In genomic region chr14:63867926-63868921, GRCh38 we compare ENCODE assay signal across 10 cellular contexts. TPM values are rescaled to one million over a fixed set of nuclear protein-coding genes. Genes with fewer than 3 reads are reported as not detected.
A peak's percentile ranks its signal among the peaks of the same experiment; 100 is the strongest.
DNase-seq lines count a peak whose midpoint lies in the region; ATAC-seq lines count a peak whose summit lies in the region.
"Had no signal": no experiment of that assay in that cellular context is flagged by ENCODE, and none has a peak within 500 bp of the region (broad histone marks: within the 10 kb centered on the region; RNA-seq: fewer than 3 reads in every experiment).

No MANE protein-coding gene starts in this region.

- peak overlapping the region; percentile 77 to 81 (median 79) for H3K27ac Mint-ChIP-seq in IgD-negative memory B cell
- peak overlapping the region; percentile 91 for H3K27ac Mint-ChIP-seq in activated naive CD8-positive, alpha-beta T cell treated with anti-CD3 and anti-CD28 coated beads, Interleukin-2, amount 10 ng/mL, durations not matched to agents 7 days and 5 days
- H3K27ac Mint-ChIP-seq in natural killer cell treated with Interleukin-12 subunit alpha and Interleukin-12 subunit beta and Interleukin-15 and Interleukin-18, amount 100 ng/mL, for 72 hours: peak overlapping the region; percentile 55 to 81

- ATAC-seq in GM18498 (IDR thresholded peaks at IDR 0.05; ENCODE audit: unreplicated experiment): peak; percentile 22
- ATAC-seq in activated naive CD8-positive, alpha-beta T cell treated with anti-CD3 and anti-CD28 coated beads, Interleukin-2, amount 10 ng/mL, durations not matched to agents 7 days and 5 days (ENCODE audit: low read depth): no peak
- ATAC-seq in natural killer cell treated with Interleukin-12 subunit alpha and Interleukin-12 subunit beta and Interleukin-15 and Interleukin-18, amount 100 ng/mL, for 72 hours: no peak
- no peak for ATAC-seq in GM18502 (IDR thresholded peaks at IDR 0.05; ENCODE audit: poor library complexity, unreplicated experiment)

- H3K9me3 Mint-ChIP-seq in IgD-negative memory B cell: no peaks in the 10 kb centered on the region
- H3K9me3 Mint-ChIP-seq in activated naive CD8-positive, alpha-beta T cell treated with anti-CD3 and anti-CD28 coated beads, Interleukin-2, amount 10 ng/mL, durations not matched to agents 7 days and 5 days: peaks cover 1% of the 10 kb centered on the region
- H3K9me3 Mint-ChIP-seq in natural killer cell treated with Interleukin-12 subunit alpha and Interleukin-12 subunit beta and Interleukin-15 and Interleukin-18, amount 100 ng/mL, for 72 hours: no peaks in the 10 kb centered on the region

- no peaks in the 10 kb centered on the region for H3K36me3 Mint-ChIP-seq in IgD-negative memory B cell
- peaks cover 15% of the 10 kb centered on the region for H3K36me3 Mint-ChIP-seq in activated naive CD8-positive, alpha-beta T cell treated with anti-CD3 and anti-CD28 coated beads, Interleukin-2, amount 10 ng/mL, durations not matched to agents 7 days and 5 days
- H3K36me3 Mint-ChIP-seq in natural killer cell treated with Interleukin-12 subunit alpha and Interleukin-12 subunit beta and Interleukin-15 and Interleukin-18, amount 100 ng/mL, for 72 hours: no peaks in the 10 kb centered on the region

- peaks cover 31 to 50% (median 47%) of the 10 kb centered on the region in 3 donors for H3K4me1 Mint-ChIP-seq in IgD-negative memory B cell
- peaks cover 62% of the 10 kb centered on the region for H3K4me1 Mint-ChIP-seq in activated naive CD8-positive, alpha-beta T cell treated with anti-CD3 and anti-CD28 coated beads, Interleukin-2, amount 10 ng/mL, durations not matched to agents 7 days and 5 days
- peaks cover 53 to 59% of the 10 kb centered on the region in 2 donors for H3K4me1 Mint-ChIP-seq in natural killer cell treated with Interleukin-12 subunit alpha and Interleukin-12 subunit beta and Interleukin-15 and Interleukin-18, amount 100 ng/mL, for 72 hours (ENCODE audit: low read depth in 2 of 2)

- POLR2A ChIA-PET in activated naive CD8-positive, alpha-beta T cell treated with anti-CD3 and anti-CD28 coated beads, Interleukin-2, amount 10 ng/mL, durations not matched to agents 7 days and 5 days (lab: Charles Lee): interaction anchor here (0.9 to 2.9 kb wide), 3 partner anchors 14 to 72 kb away, joined by 4 to 10 read pairs (median 4); partner anchors contain the start of gene SYNE2

- no peak for DNase-seq in activated naive CD8-positive, alpha-beta T cell treated with anti-CD3 and anti-CD28 coated beads, Interleukin-2, amount 10 ng/mL, durations not matched to agents 7 days and 5 days
- no peak for DNase-seq in natural killer cell treated with Interleukin-12 subunit alpha and Interleukin-12 subunit beta and Interleukin-15 and Interleukin-18, amount 100 ng/mL, for 72 hours (ENCODE audit: low spot score)
- DNase-seq in 8988T (no peak), GF-D8 (lab: John Stamatoyannopoulos, UW) (no peak), NCI-H510A (lab: John Stamatoyannopoulos, UW) (no peak)
- DNase-seq: kidney glomerular epithelial cell, SHP77 treated with DMSO at 0.1 percent for 48 hours had no signal

- H3K4me3 Mint-ChIP-seq in IgD-negative memory B cell: peak overlapping the region; percentile 30 to 73 (median 64)
- peak overlapping the region; percentile 62 for H3K4me3 Mint-ChIP-seq in activated naive CD8-positive, alpha-beta T cell treated with anti-CD3 and anti-CD28 coated beads, Interleukin-2, amount 10 ng/mL, durations not matched to agents 7 days and 5 days
- H3K4me3 Mint-ChIP-seq in natural killer cell treated with Interleukin-12 subunit alpha and Interleukin-12 subunit beta and Interleukin-15 and Interleukin-18, amount 100 ng/mL, for 72 hours: peak overlapping the region; percentile 66

- no peaks in the 10 kb centered on the region for H3K27me3 Mint-ChIP-seq in IgD-negative memory B cell
- no peaks in the 10 kb centered on the region for H3K27me3 Mint-ChIP-seq in activated naive CD8-positive, alpha-beta T cell treated with anti-CD3 and anti-CD28 coated beads, Interleukin-2, amount 10 ng/mL, durations not matched to agents 7 days and 5 days
- no peaks in the 10 kb centered on the region for H3K27me3 Mint-ChIP-seq in natural killer cell treated with Interleukin-12 subunit alpha and Interleukin-12 subunit beta and Interleukin-15 and Interleukin-18, amount 100 ng/mL, for 72 hours

RNA-seq across cellular contexts. Expression of gene SYNE2, which starts 15.4 kb away (rescaled TPM):
- polyA plus RNA-seq in IgD-negative memory B cell: 18.1 TPM
- total RNA-seq in activated naive CD8-positive, alpha-beta T cell treated with anti-CD3 and anti-CD28 coated beads, Interleukin-2, amount 10 ng/mL, durations not matched to agents 7 days and 5 days: 100 to 1,000 TPM; 233 to 245 TPM
- total RNA-seq in natural killer cell treated with Interleukin-12 subunit alpha and Interleukin-12 subunit beta and Interleukin-15 and Interleukin-18, amount 100 ng/mL, for 72 hours: 10 to 100 TPM; 86.7 to 97.4 TPM
